ENCODE assay signal across 1 cellular context in genomic region chr10:96090463-96090800, GRCh38.
TF ChIP-seq lines count a peak whose summit lies in the region.

No MANE protein-coding gene starts in this region.

TF ChIP-seq in GM12878, 131 proteins besides CTCF, POLR2A, EP300 and RAD21 (continues in another document):
- no peak for TF ChIP-seq E2F8 (IDR thresholded peaks at IDR 0.05; ENCODE audit: low read depth, partially characterized antibody)
- no peak for TF ChIP-seq BRCA1 (IDR thresholded peaks at IDR 0.05; ENCODE audit: low read depth, low read length)
- no peak for TF ChIP-seq MEF2A (IDR thresholded peaks at IDR 0.05; ENCODE audit: insufficient read depth, low read depth, low read length)
- no peak for TF ChIP-seq USF2 (IDR thresholded peaks at IDR 0.05; ENCODE audit: borderline replicate concordance, low read depth, low read length)
- TF ChIP-seq MAX (IDR thresholded peaks at IDR 0.05; ENCODE audit: low read depth, low read length): no peak
- TF ChIP-seq USF1 (IDR thresholded peaks at IDR 0.05; ENCODE audit: borderline replicate concordance, extremely low read length, insufficient read depth, low read depth, low read length): no peak
- no peak for TF ChIP-seq ZZZ3 (IDR thresholded peaks at IDR 0.05; ENCODE audit: control insufficient read depth, insufficient read length, low read depth)
- TF ChIP-seq SMC3 (IDR thresholded peaks at IDR 0.05; ENCODE audit: borderline replicate concordance, low read length): no peak
- TF ChIP-seq BACH1 (IDR thresholded peaks at IDR 0.05; ENCODE audit: borderline replicate concordance): no peak
- TF ChIP-seq MXI1 (IDR thresholded peaks at IDR 0.05; ENCODE audit: low read depth, low read length): peak; percentile 0; the same call in 1 of the 2 replicates
- no peak for TF ChIP-seq SREBF2 (IDR thresholded peaks at IDR 0.05; ENCODE audit: low read length)
- no peak for TF ChIP-seq ZNF622 (IDR thresholded peaks at IDR 0.05)
- TF ChIP-seq MEF2B (IDR thresholded peaks at IDR 0.05; ENCODE audit: partially characterized antibody, poor library complexity, severe bottlenecking): no peak
- no peak for TF ChIP-seq DPF2 (IDR thresholded peaks at IDR 0.05)
- TF ChIP-seq NFIC (IDR thresholded peaks at IDR 0.05; ENCODE audit: low read depth, low read length): no peak
- no peak for TF ChIP-seq ATF3 (IDR thresholded peaks at IDR 0.05; ENCODE audit: borderline replicate concordance, extremely low read depth, low read depth, low read length)
- no peak for TF ChIP-seq TCF12 (IDR thresholded peaks at IDR 0.05; ENCODE audit: low read depth, low read length)
- TF ChIP-seq E2F4 (IDR thresholded peaks at IDR 0.05; ENCODE audit: low read depth, low read length): no peak
- TF ChIP-seq RAD51 (IDR thresholded peaks at IDR 0.05): no peak
- no peak for TF ChIP-seq NR2C1 (IDR thresholded peaks at IDR 0.05)
- no peak for TF ChIP-seq BCL11A (IDR thresholded peaks at IDR 0.05; ENCODE audit: low read depth, low read length)
- TF ChIP-seq REST (IDR thresholded peaks at IDR 0.05; ENCODE audit: low read depth, low read length): no peak
- no peak for TF ChIP-seq PBX3 (IDR thresholded peaks at IDR 0.05; ENCODE audit: insufficient replicate concordance, low read depth, low read length)
- TF ChIP-seq JUNB (IDR thresholded peaks at IDR 0.05): no peak
- peak; percentile 9 for TF ChIP-seq CUX1 (IDR thresholded peaks at IDR 0.05; ENCODE audit: insufficient replicate concordance, low read depth, low read length)
- TF ChIP-seq SKIL (IDR thresholded peaks at IDR 0.05; ENCODE audit: low read depth, poor library complexity, severe bottlenecking): no peak
- no peak for TF ChIP-seq ZNF592 (IDR thresholded peaks at IDR 0.05)
- no peak for TF ChIP-seq ZNF384 (IDR thresholded peaks at IDR 0.05; ENCODE audit: borderline replicate concordance, low read depth, low read length)
- TF ChIP-seq TARDBP (IDR thresholded peaks at IDR 0.05; ENCODE audit: borderline replicate concordance): no peak
- no peak for TF ChIP-seq KLF5 (IDR thresholded peaks at IDR 0.05; ENCODE audit: partially characterized antibody)
- no peak for TF ChIP-seq CREM (IDR thresholded peaks at IDR 0.05; ENCODE audit: low read depth)
- no peak for TF ChIP-seq YBX1 (IDR thresholded peaks at IDR 0.05)
- no peak for TF ChIP-seq HDAC2 (IDR thresholded peaks at IDR 0.05)
